Comparison of ENCODE assay signal across 6 cellular contexts in genomic region chr6:42324656-42325324, GRCh38.
A peak's percentile ranks its signal among the peaks of the same experiment; 100 is the strongest.
DNase-seq lines count a peak whose midpoint lies in the region; ATAC-seq and TF ChIP-seq lines count a peak whose summit lies in the region.
"Not testable (repeated sequence)": the region's sequence is repeated elsewhere in the genome, so short reads cannot be mapped to it uniquely, and the experiment has no call there.

No MANE protein-coding gene starts in this region.

- not testable (repeated sequence) for ATAC-seq in foreskin keratinocyte

- not testable (repeated sequence) for H3K9ac ChIP-seq in fibroblast of lung (ENCODE audit: insufficient read depth, low read length)

- H3K36me3 ChIP-seq in fibroblast of lung (ENCODE audit: control insufficient read depth, insufficient read depth, low read length): not testable (repeated sequence)

- H3K4me2 ChIP-seq in fibroblast of lung (ENCODE audit: extremely low read depth, insufficient read depth, low read length): not testable (repeated sequence)

- DNase-seq in ELR (ENCODE audit: low read depth) (peak; percentile 63), RPMI7951 (ENCODE audit: low read depth) (peak; percentile 47), choroid plexus epithelial cell (ENCODE audit: low read depth) (peak; percentile 25), fibroblast of lung (ENCODE audit: low read depth in 2 of 2) (peak; percentile 33 to 61), foreskin keratinocyte (peak in 1 of 2 donors; percentile 32)
- DNase-seq in HL-60 (ENCODE audit: low read depth in 1 of 2, low spot score in 1 of 2): not testable (repeated sequence)

- not testable (repeated sequence) for H3K27me3 ChIP-seq in HL-60 (ENCODE audit: insufficient read depth, poor library complexity, severe bottlenecking); fibroblast of lung (ENCODE audit: control insufficient read depth, insufficient read depth, low read length); foreskin keratinocyte

- TF ChIP-seq CTCF in HL-60 (IDR thresholded peaks at IDR 0.05; ENCODE audit: insufficient read depth, low read length); choroid plexus epithelial cell (conservative IDR thresholded peaks at IDR 0.05; ENCODE audit: low read depth, low read length); fibroblast of lung (conservative IDR thresholded peaks at IDR 0.05 in 1 of 2, IDR thresholded peaks at IDR 0.05 in 1 of 2; ENCODE audit: low read depth in 1 of 2, low read length in 2 of 2); foreskin keratinocyte (conservative IDR thresholded peaks at IDR 0.05): not testable (repeated sequence)

- not testable (repeated sequence) for H4K20me1 ChIP-seq in fibroblast of lung (ENCODE audit: control insufficient read depth, extremely low read depth, insufficient read depth, low read length)

- not testable (repeated sequence) for H3K4me3 ChIP-seq in HL-60 (replicated peaks; ENCODE audit: insufficient read depth, low read length); choroid plexus epithelial cell (ENCODE audit: low read depth, low read length); fibroblast of lung (replicated peaks in 1 of 4; ENCODE audit: control extremely low read depth in 1 of 4, insufficient read depth in 1 of 4, low read depth in 3 of 4, low read length in 4 of 4)

- H3K27ac ChIP-seq in HL-60 (replicated peaks) (peak overlapping the region; percentile 20; the same call in 1 of the 2 replicates), foreskin keratinocyte (peak overlapping the region; percentile 12)
- H3K27ac ChIP-seq in fibroblast of lung (ENCODE audit: insufficient read depth, low read length): not testable (repeated sequence)

- H3K9me3 ChIP-seq in fibroblast of lung (ENCODE audit: control insufficient read depth, insufficient read depth, low read depth, low read length): not testable (repeated sequence)

- not testable (repeated sequence) for H3K4me1 ChIP-seq in fibroblast of lung (ENCODE audit: control insufficient read depth, extremely low read depth, insufficient read depth, low read length)
- peaks cover 42% of the 10 kb centered on the region for H3K4me1 ChIP-seq in foreskin keratinocyte

- H3K79me2 ChIP-seq in fibroblast of lung (ENCODE audit: control insufficient read depth, insufficient read depth, low read length): peaks cover 24% of the 10 kb centered on the region

- not testable (repeated sequence) for H2AFZ ChIP-seq in fibroblast of lung (ENCODE audit: low read length)
